In the genomic region with DNA sequence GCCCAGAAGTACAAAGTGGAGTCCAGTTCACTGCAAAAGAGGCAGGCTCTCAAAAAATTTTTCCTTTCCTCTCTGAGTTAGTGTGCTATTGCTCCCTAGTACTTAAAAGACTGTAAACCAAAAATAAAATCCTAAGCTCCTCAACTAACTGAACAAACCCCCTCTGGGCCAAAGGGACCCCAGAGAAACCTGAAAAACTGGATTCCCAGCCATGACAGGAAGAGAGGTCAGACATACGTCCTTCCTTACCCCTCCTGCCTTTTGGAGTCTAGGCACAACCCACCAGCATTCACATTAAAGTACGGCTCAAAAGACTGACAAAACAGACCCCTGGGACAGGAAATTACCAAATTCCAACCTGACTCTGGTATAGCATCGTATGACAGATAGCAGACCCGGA, we compare ENCODE assay signal across 16 cellular contexts.
DNase-seq lines count a peak whose midpoint lies in the region; ATAC-seq, FAIRE-seq and TF ChIP-seq lines count a peak whose summit lies in the region.
"Had no signal": no experiment of that assay in that cellular context is flagged by ENCODE, and none has a peak within 500 bp of the region (broad histone marks: within the 10 kb centered on the region; RNA-seq: fewer than 3 reads in every experiment).

No MANE protein-coding gene starts in this region.

- no peaks in the 10 kb centered on the region for H3K79me1 ChIP-seq in mesendoderm (ENCODE audit: low read length)
- peaks cover 17% of the 10 kb centered on the region for H3K79me1 ChIP-seq in trophoblast cell (ENCODE audit: low read length)

- no peak overlapping the region for H2BK15ac ChIP-seq in mesendoderm (replicated peaks; ENCODE audit: low read depth)

- H2BK5ac ChIP-seq in mesendoderm (ENCODE audit: low read length), result no peak overlapping the region
- peak overlapping the region; percentile 93 for H2BK5ac ChIP-seq in trophoblast cell (ENCODE audit: low read depth, low read length, poor library complexity)

- no peak for FAIRE-seq in HepG2 (lab: Jason Lieb, UNC)
- FAIRE-seq: GM12878, GM19239 had no signal

- H3K36me3 ChIP-seq in PC-3 (ENCODE audit: low read depth, low read length) (no peaks in the 10 kb centered on the region), mesendoderm (ENCODE audit: control insufficient read depth, insufficient read depth, low read length) (no peaks in the 10 kb centered on the region), trophoblast cell (ENCODE audit: control insufficient read depth in 1 of 2, insufficient read depth in 2 of 2, low read length in 2 of 2) (no peaks in the 10 kb centered on the region), HepG2 (replicated peaks in 1 of 2; ENCODE audit: control insufficient read depth in 1 of 2, insufficient read depth in 2 of 2, low read length in 2 of 2) (no peaks in the 10 kb centered on the region)

- CTCF ChIA-PET in PC-3 (lab: Charles Lee), result no interaction called here
- CTCF ChIA-PET in HepG2 (lab: Yijun Ruan, JAX; ENCODE audit: low intra/inter-chr PET ratio, low total read pairs), result no interaction called here

- no peak overlapping the region for H3K4ac ChIP-seq in mesendoderm (ENCODE audit: low read depth, low read length)
- H3K4ac ChIP-seq in trophoblast cell (ENCODE audit: low read depth, low read length), result peak overlapping the region; percentile 55

- no peaks in the 10 kb centered on the region for H3K27me3 ChIP-seq in PC-3 (ENCODE audit: low read length)
- no peaks in the 10 kb centered on the region for H3K27me3 ChIP-seq in mesendoderm (ENCODE audit: insufficient read depth, low read length, poor library complexity)
- H3K27me3 ChIP-seq in trophoblast cell (ENCODE audit: insufficient read depth, low read length), result no peaks in the 10 kb centered on the region
- H3K27me3 ChIP-seq in HepG2 (ENCODE audit: control insufficient read depth in 1 of 2, insufficient read depth in 2 of 2, low read length in 2 of 2), result no peaks in the 10 kb centered on the region

- no peaks in the 10 kb centered on the region for H3F3A ChIP-seq in PC-3 (ENCODE audit: low read length, unreplicated experiment)

- BruUV-seq in PC-3 (replicated peaks; lab: Mats Ljungman, UMichigan), result no TSS peak
- BruUV-seq in HepG2 (replicated peaks; lab: Mats Ljungman, UMichigan), result no TSS peak

- H2BK120ac ChIP-seq in mesendoderm (ENCODE audit: low read depth, low read length) (no peak overlapping the region), trophoblast cell (ENCODE audit: insufficient read depth, low read length, poor library complexity) (peak overlapping the region; percentile 93)

- no peak overlapping the region for H2BK12ac ChIP-seq in trophoblast cell (ENCODE audit: low read length)

- H3K23ac ChIP-seq in mesendoderm (ENCODE audit: low read length) (no peak overlapping the region), trophoblast cell (ENCODE audit: low read length) (no peak overlapping the region)

- no peak for TF ChIP-seq EP300 in HepG2 (IDR thresholded peaks at IDR 0.05; ENCODE audit: low read depth in 2 of 2, low read length in 2 of 2)
- no peak for TF ChIP-seq EP300 in HepG2 (CRISPR knock-in tag; IDR thresholded peaks at IDR 0.05; ENCODE audit: borderline replicate concordance)

- H3K9me3 ChIP-seq in PC-3 (ENCODE audit: low read length), result no peaks in the 10 kb centered on the region
- no peaks in the 10 kb centered on the region for H3K9me3 ChIP-seq in trophoblast cell (ENCODE audit: insufficient read depth, low read depth, low read length)
- peaks cover 6% of the 10 kb centered on the region; the same call in 1 of the 2 replicates for H3K9me3 ChIP-seq in HepG2 (ENCODE audit: low read length)

- no peak for ATAC-seq in PC-3
- ATAC-seq in HepG2, result no peak
- ATAC-seq: GM12878, HCT116 had no signal

- H2AFZ ChIP-seq in PC-3 (ENCODE audit: low read length) (no peak overlapping the region), trophoblast cell (ENCODE audit: insufficient read depth, low read length, poor library complexity) (no peak overlapping the region), HepG2 (ENCODE audit: low read length) (no peak overlapping the region)
- H2AFZ ChIP-seq: GM23248 had no signal

- H3K14ac ChIP-seq in trophoblast cell (ENCODE audit: low read length), result no peak overlapping the region

- H2AK5ac ChIP-seq in mesendoderm (ENCODE audit: low read length) (no peak overlapping the region), trophoblast cell (ENCODE audit: low read length) (no peak overlapping the region)

- peak overlapping the region; percentile 95 for H4K91ac ChIP-seq in trophoblast cell (ENCODE audit: low read depth, low read length)

- H3K9me2 ChIP-seq in PC-3 (replicated peaks; ENCODE audit: low read length), result no peaks in the 10 kb centered on the region

- no CpG with 5 or more reads among the region's 4 CpGs for WGBS in mesendoderm (ENCODE audit: extremely low coverage, insufficient coverage, low lambda C conversion rate)
- no CpG with 5 or more reads among the region's 4 CpGs for WGBS in trophoblast cell (ENCODE audit: extremely low coverage, insufficient coverage, insufficient read length)
- WGBS in HepG2 (ENCODE audit: low lambda C conversion rate), result 20% methylated on average over 1 of the region's 4 CpGs

- H4K20me1 ChIP-seq in PC-3 (ENCODE audit: low read length) (no peaks in the 10 kb centered on the region), HepG2 (ENCODE audit: insufficient read depth, low read length) (no peaks in the 10 kb centered on the region)

- H3K9ac ChIP-seq in PC-3 (ENCODE audit: low read length), result no peak overlapping the region
- H3K9ac ChIP-seq in mesendoderm (ENCODE audit: low read length), result no peak overlapping the region
- no peak overlapping the region for H3K9ac ChIP-seq in trophoblast cell (ENCODE audit: low read length)
- H3K9ac ChIP-seq in HepG2 (ENCODE audit: insufficient read depth, low read depth, low read length), result no peak overlapping the region
- H3K9ac ChIP-seq: GM23248 had no signal

- no peak overlapping the region for H3K56ac ChIP-seq in mesendoderm (ENCODE audit: low read length)

- in situ Hi-C loops in HepG2 (cut with HindIII; ENCODE audit: extremely low pct_ligation_motif_present, low pct_unique_long_range_greater_than_20kb), result no loop called here

- DNase-seq in PC-3 (no peak), mesendoderm (peak; percentile 0), trophoblast cell (peak in 1 of 2 donors; percentile 28), DMS153 treated with DMSO at 0.1 percent for 48 hours (lab: John Stamatoyannopoulos, UW; ENCODE audit: unreplicated experiment) (no peak), HepG2 (ENCODE audit: low spot score) (no peak), HCEC 1CT (no peak)
- DNase-seq: C1 segment of cervical spinal cord; CD4-positive, alpha-beta memory T cell; COR-L47; DND-41; GDM1; GM23248; H7 had no signal

- intact Hi-C loops in PC-3 (cut with micrococcal nuclease), result loop anchor here (10.0 kb wide), 1 partner anchor 173 kb away; no protein-coding TSS in a partner anchor
- intact Hi-C loops in HepG2 (cut with micrococcal nuclease; ENCODE audit: unreplicated experiment), result no loop called here

- TF ChIP-seq CTCF in PC-3 (conservative IDR thresholded peaks at IDR 0.05; ENCODE audit: low read depth, low read length) (no peak), HepG2 (CRISPR knock-in tag; IDR thresholded peaks at IDR 0.05) (no peak)

- no peak overlapping the region for H4K5ac ChIP-seq in mesendoderm (ENCODE audit: low read length)

- H4K12ac ChIP-seq in trophoblast cell (ENCODE audit: low read depth, low read length), result no peak overlapping the region

- H3K4me2 ChIP-seq in PC-3 (ENCODE audit: low read length) (peak overlapping the region; percentile 6; the same call in 1 of the 2 replicates), mesendoderm (ENCODE audit: low read length) (no peak overlapping the region), trophoblast cell (ENCODE audit: low read length) (no peak overlapping the region), HepG2 (ENCODE audit: low read depth, low read length) (no peak overlapping the region)

- no peak for TF ChIP-seq RAD21 in HepG2 (CRISPR knock-in tag; IDR thresholded peaks at IDR 0.05)

- POLR2A ChIA-PET in PC-3 (lab: Charles Lee; ENCODE audit: unreplicated experiment) (no interaction called here), HepG2 (lab: Yijun Ruan, JAX) (no interaction called here)

- no peak overlapping the region for H3K4me3 ChIP-seq in PC-3 (ENCODE audit: low read length)
- H3K4me3 ChIP-seq in mesendoderm (ENCODE audit: low read length), result no peak overlapping the region
- H3K4me3 ChIP-seq in trophoblast cell (ENCODE audit: low read depth, low read length), result no peak overlapping the region
- no peak overlapping the region for H3K4me3 ChIP-seq in HepG2 (replicated peaks in 1 of 3; ENCODE audit: insufficient read depth in 1 of 3, low read depth in 2 of 3, low read length in 3 of 3)
- H3K4me3 ChIP-seq: GM12878, GM23248 had no signal

- H3K4me1 ChIP-seq in PC-3 (ENCODE audit: insufficient read depth, low read length) (peaks cover 58% of the 10 kb centered on the region), mesendoderm (ENCODE audit: control insufficient read depth, low read depth, low read length) (no peaks in the 10 kb centered on the region), trophoblast cell (ENCODE audit: control insufficient read depth in 1 of 2, insufficient read depth in 2 of 2, low read length in 2 of 2) (peaks cover 7 to 10% of the 10 kb centered on the region in 2 experiments), HepG2 (ENCODE audit: insufficient read depth, low read length) (no peaks in the 10 kb centered on the region)

- H3K27ac ChIP-seq in PC-3 (ENCODE audit: low read length) (no peak overlapping the region), mesendoderm (ENCODE audit: low read depth, low read length) (no peak overlapping the region), trophoblast cell (ENCODE audit: low read depth, low read length) (peak overlapping the region; percentile 93), HepG2 (ENCODE audit: extremely low read length, insufficient read depth, low read length) (no peak overlapping the region)
- H3K27ac ChIP-seq: GM23248 had no signal

- H3K79me2 ChIP-seq in PC-3 (ENCODE audit: low read length) (no peaks in the 10 kb centered on the region), mesendoderm (ENCODE audit: control insufficient read depth, insufficient read depth, low read length) (no peaks in the 10 kb centered on the region), trophoblast cell (ENCODE audit: control insufficient read depth, insufficient read depth, low read length, poor library complexity) (no peaks in the 10 kb centered on the region), HepG2 (ENCODE audit: insufficient read depth, low read length) (no peaks in the 10 kb centered on the region)

- H3K18ac ChIP-seq in mesendoderm (ENCODE audit: low read length) (no peak overlapping the region), trophoblast cell (ENCODE audit: low read length) (no peak overlapping the region)

- H4K8ac ChIP-seq in mesendoderm (ENCODE audit: low read depth, low read length) (no peak overlapping the region), trophoblast cell (ENCODE audit: low read depth, low read length) (no peak overlapping the region)

- no peak for TF ChIP-seq POLR2A in HepG2 (IDR thresholded peaks at IDR 0.05; ENCODE audit: insufficient read depth in 1 of 2, low read depth in 2 of 2, low read length in 2 of 2)

TF ChIP-seq in HepG2, 621 proteins besides CTCF, POLR2A, EP300 and RAD21 (continues in another document):
- TF ChIP-seq NFE2L1 (CRISPR knock-in tag; IDR thresholded peaks at IDR 0.05; ENCODE audit: borderline replicate concordance), result no peak
- TF ChIP-seq ZNF558 (CRISPR knock-in tag; IDR thresholded peaks at IDR 0.05; ENCODE audit: borderline replicate concordance), result no peak
- TF ChIP-seq HOXA9 (CRISPR knock-in tag; IDR thresholded peaks at IDR 0.05; ENCODE audit: borderline replicate concordance), result no peak
